19 cellular contexts compared by ENCODE assay signal in the genomic region with DNA sequence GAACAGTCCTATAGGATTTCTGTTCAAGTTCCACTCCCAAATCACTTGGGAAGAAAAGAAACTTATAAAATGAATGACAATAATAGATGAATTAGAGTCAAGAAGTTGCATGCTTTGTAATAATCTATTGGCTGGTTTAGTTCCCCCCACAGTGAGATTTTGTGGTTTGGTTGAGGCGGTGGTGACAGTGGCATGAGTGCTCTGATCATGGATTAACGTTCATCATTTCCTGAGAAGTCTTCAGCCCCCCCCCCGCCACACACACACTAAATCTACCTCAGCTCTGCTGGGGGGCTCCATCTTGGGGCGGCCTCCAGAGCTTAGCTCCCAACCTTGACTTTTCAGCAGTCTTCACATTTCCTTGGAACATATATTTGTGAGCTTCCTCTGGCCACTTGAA.
DNase-seq lines count a peak whose midpoint lies in the region; ATAC-seq lines count a peak whose summit lies in the region.
"Had no signal": no experiment of that assay in that cellular context is flagged by ENCODE, and none has a peak within 500 bp of the region (broad histone marks: within the 10 kb centered on the region; RNA-seq: fewer than 3 reads in every experiment).

No MANE protein-coding gene starts in this region.

- intact Hi-C loops in activated CD4-positive, alpha-beta T cell treated with anti-CD3 and anti-CD28 coated beads for 36 hours (cut with DNase I, micrococcal nuclease): no loop called here
- intact Hi-C loops in left ventricle myocardium superior (cut with micrococcal nuclease): no loop called here

- peak; percentile 16 for ATAC-seq in activated CD4-positive, alpha-beta T cell treated with anti-CD3 and anti-CD28 coated beads for 36 hours
- peak; percentile 66 to 80 for ATAC-seq in activated T-cell treated with anti-CD3 and anti-CD28 coated beads, Interleukin-2, amount 50 U/mL, for 4 hours
- peak; percentile 52 for ATAC-seq in stimulated activated naive CD8-positive, alpha-beta T cell treated with anti-CD3 and anti-CD28 coated beads, Interleukin-15, Interleukin-2, amounts not matched to agents 100 U/mL and 50 U/mL, for 24 hours
- ATAC-seq in stimulated activated naive CD8-positive, alpha-beta T cell treated with anti-CD3 and anti-CD28 coated beads, Interleukin-15, amount 100 ng/mL, for 72 hours: no peak
- ATAC-seq in stimulated activated effector memory CD8-positive, alpha-beta T cell treated with anti-CD3 and anti-CD28 coated beads, Interleukin-12 subunit alpha, Interleukin-12 subunit beta, amount 100 ng/mL, for 72 hours: peak; percentile 34
- no peak for ATAC-seq in left ventricle myocardium superior

- H3K36me3 Mint-ChIP-seq in activated CD4-positive, alpha-beta T cell treated with anti-CD3 and anti-CD28 coated beads for 36 hours (ENCODE audit: low read depth): no peaks in the 10 kb centered on the region
- H3K36me3 Mint-ChIP-seq in activated T-cell treated with anti-CD3 and anti-CD28 coated beads, Interleukin-2, amount 50 U/mL, for 4 hours (ENCODE audit: insufficient read depth): no peaks in the 10 kb centered on the region
- H3K36me3 Mint-ChIP-seq in activated T-cell treated with anti-CD3 and anti-CD28 coated beads, Interleukin-2, amount 50 U/mL, for 24 hours (ENCODE audit: low read depth): no peaks in the 10 kb centered on the region
- no peaks in the 10 kb centered on the region for H3K36me3 Mint-ChIP-seq in stimulated activated effector memory CD8-positive, alpha-beta T cell treated with anti-CD3 and anti-CD28 coated beads, Interleukin-12 subunit alpha, Interleukin-12 subunit beta, amount 100 ng/mL, for 72 hours
- H3K36me3 Mint-ChIP-seq: CD4-positive, alpha-beta memory T cell had no signal

- DNase-seq in activated CD4-positive, alpha-beta T cell treated with anti-CD3 and anti-CD28 coated beads for 36 hours: peak; percentile 24
- DNase-seq in activated CD4-positive, alpha-beta T cell treated with anti-CD3 and anti-CD28 coated beads for 4 hours: no peak
- DNase-seq in activated T-cell treated with anti-CD3 and anti-CD28 coated beads, Interleukin-2, amount 50 U/mL, for 4 hours: no peak
- DNase-seq in activated T-cell treated with anti-CD3 and anti-CD28 coated beads, Interleukin-2, amount 50 U/mL, for 24 hours: no peak
- DNase-seq in stimulated activated naive CD8-positive, alpha-beta T cell treated with anti-CD3 and anti-CD28 coated beads, Interleukin-15, Interleukin-2, amounts not matched to agents 100 U/mL and 50 U/mL, for 24 hours: no peak
- no peak for DNase-seq in stimulated activated naive CD8-positive, alpha-beta T cell treated with anti-CD3 and anti-CD28 coated beads, Interleukin-15, amount 100 ng/mL, for 72 hours
- DNase-seq in stimulated activated effector memory CD8-positive, alpha-beta T cell treated with anti-CD3 and anti-CD28 coated beads, Interleukin-12 subunit alpha, Interleukin-12 subunit beta, amount 100 ng/mL, for 72 hours (ENCODE audit: low spot score in 2 of 2): no peak
- no peak for DNase-seq in left ventricle myocardium superior
- DNase-seq: C1 segment of cervical spinal cord; Calu3; CD4-positive, alpha-beta memory T cell; COR-L47; DMS53; DMS79 treated with DMSO at 0.1 percent for 48 hours; GF-D8; GM23248; H7; HCEC 1CT had no signal

- peaks cover 16% of the 10 kb centered on the region for H3K27me3 Mint-ChIP-seq in activated CD4-positive, alpha-beta T cell treated with anti-CD3 and anti-CD28 coated beads for 36 hours
- peaks cover 8% of the 10 kb centered on the region for H3K27me3 Mint-ChIP-seq in activated T-cell treated with anti-CD3 and anti-CD28 coated beads, Interleukin-2, amount 50 U/mL, for 4 hours (ENCODE audit: low read depth)
- peaks cover 3% of the 10 kb centered on the region for H3K27me3 Mint-ChIP-seq in activated T-cell treated with anti-CD3 and anti-CD28 coated beads, Interleukin-2, amount 50 U/mL, for 24 hours
- H3K27me3 Mint-ChIP-seq in stimulated activated naive CD8-positive, alpha-beta T cell treated with anti-CD3 and anti-CD28 coated beads, Interleukin-15, amount 100 ng/mL, for 72 hours: peaks cover 7% of the 10 kb centered on the region
- H3K27me3 Mint-ChIP-seq: B cell had no signal

- no peak overlapping the region for H3K4me3 Mint-ChIP-seq in activated CD4-positive, alpha-beta T cell treated with anti-CD3 and anti-CD28 coated beads for 36 hours
- no peak overlapping the region for H3K4me3 Mint-ChIP-seq in activated T-cell treated with anti-CD3 and anti-CD28 coated beads, Interleukin-2, amount 50 U/mL, for 4 hours
- no peak overlapping the region for H3K4me3 Mint-ChIP-seq in activated T-cell treated with anti-CD3 and anti-CD28 coated beads, Interleukin-2, amount 50 U/mL, for 24 hours
- H3K4me3 Mint-ChIP-seq in stimulated activated naive CD8-positive, alpha-beta T cell treated with anti-CD3 and anti-CD28 coated beads, Interleukin-15, amount 100 ng/mL, for 72 hours: no peak overlapping the region
- no peak overlapping the region for H3K4me3 Mint-ChIP-seq in stimulated activated effector memory CD8-positive, alpha-beta T cell treated with anti-CD3 and anti-CD28 coated beads, Interleukin-12 subunit alpha, Interleukin-12 subunit beta, amount 100 ng/mL, for 72 hours
- H3K4me3 Mint-ChIP-seq: B cell; CD4-positive, alpha-beta memory T cell had no signal

- H3K9me3 Mint-ChIP-seq in activated CD4-positive, alpha-beta T cell treated with anti-CD3 and anti-CD28 coated beads for 36 hours (ENCODE audit: low read depth): no peaks in the 10 kb centered on the region
- no peaks in the 10 kb centered on the region for H3K9me3 Mint-ChIP-seq in activated T-cell treated with anti-CD3 and anti-CD28 coated beads, Interleukin-2, amount 50 U/mL, for 4 hours
- no peaks in the 10 kb centered on the region for H3K9me3 Mint-ChIP-seq in activated T-cell treated with anti-CD3 and anti-CD28 coated beads, Interleukin-2, amount 50 U/mL, for 24 hours
- no peaks in the 10 kb centered on the region for H3K9me3 Mint-ChIP-seq in stimulated activated naive CD8-positive, alpha-beta T cell treated with anti-CD3 and anti-CD28 coated beads, Interleukin-15, amount 100 ng/mL, for 72 hours
- H3K9me3 Mint-ChIP-seq in stimulated activated effector memory CD8-positive, alpha-beta T cell treated with anti-CD3 and anti-CD28 coated beads, Interleukin-12 subunit alpha, Interleukin-12 subunit beta, amount 100 ng/mL, for 72 hours: no peaks in the 10 kb centered on the region

- peaks cover 6% of the 10 kb centered on the region for H3K4me1 Mint-ChIP-seq in activated CD4-positive, alpha-beta T cell treated with anti-CD3 and anti-CD28 coated beads for 36 hours
- H3K4me1 Mint-ChIP-seq in activated T-cell treated with anti-CD3 and anti-CD28 coated beads, Interleukin-2, amount 50 U/mL, for 4 hours (ENCODE audit: low read depth): no peaks in the 10 kb centered on the region
- peaks cover 19% of the 10 kb centered on the region for H3K4me1 Mint-ChIP-seq in activated T-cell treated with anti-CD3 and anti-CD28 coated beads, Interleukin-2, amount 50 U/mL, for 24 hours (ENCODE audit: low read depth)
- peaks cover 5% of the 10 kb centered on the region for H3K4me1 Mint-ChIP-seq in stimulated activated naive CD8-positive, alpha-beta T cell treated with anti-CD3 and anti-CD28 coated beads, Interleukin-15, amount 100 ng/mL, for 72 hours
- H3K4me1 Mint-ChIP-seq in stimulated activated effector memory CD8-positive, alpha-beta T cell treated with anti-CD3 and anti-CD28 coated beads, Interleukin-12 subunit alpha, Interleukin-12 subunit beta, amount 100 ng/mL, for 72 hours: no peaks in the 10 kb centered on the region
- H3K4me1 Mint-ChIP-seq: B cell; CD4-positive, alpha-beta memory T cell had no signal

- H3K27ac Mint-ChIP-seq in activated CD4-positive, alpha-beta T cell treated with anti-CD3 and anti-CD28 coated beads for 36 hours: no peak overlapping the region
- no peak overlapping the region for H3K27ac Mint-ChIP-seq in activated T-cell treated with anti-CD3 and anti-CD28 coated beads, Interleukin-2, amount 50 U/mL, for 24 hours
- no peak overlapping the region for H3K27ac Mint-ChIP-seq in stimulated activated naive CD8-positive, alpha-beta T cell treated with anti-CD3 and anti-CD28 coated beads, Interleukin-15, amount 100 ng/mL, for 72 hours
- H3K27ac Mint-ChIP-seq in stimulated activated effector memory CD8-positive, alpha-beta T cell treated with anti-CD3 and anti-CD28 coated beads, Interleukin-12 subunit alpha, Interleukin-12 subunit beta, amount 100 ng/mL, for 72 hours: no peak overlapping the region
- H3K27ac Mint-ChIP-seq: B cell had no signal

- CTCF ChIA-PET in activated CD4-positive, alpha-beta T cell treated with anti-CD3 and anti-CD28 coated beads for 36 hours (lab: Charles Lee): no interaction called here

- POLR2A ChIA-PET in activated CD4-positive, alpha-beta T cell treated with anti-CD3 and anti-CD28 coated beads for 36 hours (lab: Charles Lee): no interaction called here

Comparison
In these comparisons a context has a peak if more than half of its experiments do, and no peak if none do; other contexts are left out.
1. ATAC-seq: peak in activated CD4-positive, alpha-beta T cell treated with anti-CD3 and anti-CD28 coated beads for 36 hours (single experiment), activated T-cell treated with anti-CD3 and anti-CD28 coated beads, Interleukin-2, amount 50 U/mL, for 4 hours (2 of 2), stimulated activated naive CD8-positive, alpha-beta T cell treated with anti-CD3 and anti-CD28 coated beads, Interleukin-15, Interleukin-2, amounts not matched to agents 100 U/mL and 50 U/mL, for 24 hours (single experiment) and stimulated activated effector memory CD8-positive, alpha-beta T cell treated with anti-CD3 and anti-CD28 coated beads, Interleukin-12 subunit alpha, Interleukin-12 subunit beta, amount 100 ng/mL, for 72 hours (single experiment); none in stimulated activated naive CD8-positive, alpha-beta T cell treated with anti-CD3 and anti-CD28 coated beads, Interleukin-15, amount 100 ng/mL, for 72 hours (single experiment) and left ventricle myocardium superior (single experiment).